In the genomic region with DNA sequence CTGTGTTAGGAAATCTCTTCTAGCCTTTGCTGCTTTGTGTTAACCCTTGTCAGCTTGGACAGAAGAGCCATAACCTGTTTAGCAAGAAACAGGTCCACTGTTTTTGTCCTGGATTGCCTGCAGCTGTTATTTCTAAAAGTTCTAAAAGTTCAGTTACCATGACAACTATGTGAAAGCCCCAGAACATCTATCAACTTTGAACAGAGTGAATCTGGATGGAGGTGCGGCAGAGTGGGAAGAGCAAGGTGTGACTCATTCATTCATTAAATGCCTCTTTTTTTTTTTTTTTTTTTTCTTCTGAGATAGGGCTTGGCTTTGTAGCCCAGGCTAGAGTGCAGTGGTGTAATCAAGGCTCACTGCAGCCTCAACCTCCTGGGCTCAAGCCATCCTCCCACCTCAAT, we compare ENCODE assay signal across 13 cellular contexts. TPM values are rescaled to one million over a fixed set of nuclear protein-coding genes. Genes with fewer than 3 reads are reported as not detected.
DNase-seq lines count a peak whose midpoint lies in the region; ATAC-seq, FAIRE-seq and TF ChIP-seq lines count a peak whose summit lies in the region.
"Had no signal": no experiment of that assay in that cellular context is flagged by ENCODE, and none has a peak within 500 bp of the region (broad histone marks: within the 10 kb centered on the region; RNA-seq: fewer than 3 reads in every experiment).

No MANE protein-coding gene starts in this region.

- H3K9ac ChIP-seq in HepG2 (ENCODE audit: insufficient read depth, low read depth, low read length) = no peak overlapping the region
- no peak overlapping the region for H3K9ac ChIP-seq in adipocyte (ENCODE audit: low read length)
- no peak overlapping the region for H3K9ac ChIP-seq in H9 (ENCODE audit: extremely low read depth, insufficient read length, low read length)
- H3K9ac ChIP-seq: parathyroid adenoma had no signal

- CTCF ChIA-PET in HepG2 (lab: Yijun Ruan, JAX; ENCODE audit: low intra/inter-chr PET ratio, low total read pairs) = no interaction called here

- intact Hi-C loops in HepG2 (cut with micrococcal nuclease; ENCODE audit: unreplicated experiment) = no loop called here
- intact Hi-C loops in right lobe of liver (cut with DNase I) = no loop called here

- TF ChIP-seq EP300 in HepG2 (IDR thresholded peaks at IDR 0.05; ENCODE audit: low read depth in 2 of 2, low read length in 2 of 2) (no peak), HepG2 (CRISPR knock-in tag; IDR thresholded peaks at IDR 0.05; ENCODE audit: borderline replicate concordance) (no peak)

- no peak overlapping the region for H3K4me3 Mint-ChIP-seq in H9
- H3K4me3 Mint-ChIP-seq: activated T-cell treated with anti-CD3 and anti-CD28 coated beads, Interleukin-2, amount 50 U/mL, for 72 hours had no signal

- H3K27ac ChIP-seq in HepG2 (ENCODE audit: extremely low read length, insufficient read depth, low read length) = peak overlapping the region; percentile 48
- no peak overlapping the region for H3K27ac ChIP-seq in right lobe of liver
- no peak overlapping the region for H3K27ac ChIP-seq in H9 (ENCODE audit: insufficient read length, low read depth, low read length)
- H3K27ac ChIP-seq: esophagus muscularis mucosa, parathyroid adenoma, SK-N-MC had no signal

- peak; percentile 41 for DNase-seq in HepG2 (ENCODE audit: low spot score)
- DNase-seq in right lobe of liver = no peak
- peak; percentile 14 for DNase-seq in adipocyte (ENCODE audit: low read depth)
- peak; percentile 66 for DNase-seq in kidney epithelial cell (ENCODE audit: low read depth)
- peak; percentile 76 for DNase-seq in urothelium cell line (ENCODE audit: low spot score)
- DNase-seq in CD1c-positive myeloid dendritic cell (ENCODE audit: extremely low spot score) = no peak
- no peak for DNase-seq in H9
- DNase-seq in NCI-H510A treated with DMSO at 0.1 percent for 48 hours (lab: John Stamatoyannopoulos, UW) = no peak
- DNase-seq: activated T-cell treated with anti-CD3 and anti-CD28 coated beads, Interleukin-2, amount 50 U/mL, for 72 hours; NCI-H69 had no signal

- H2BK20ac ChIP-seq in H9 (ENCODE audit: low read depth, low read length, poor library complexity, severe bottlenecking) = no peak overlapping the region

- FAIRE-seq in HepG2 (lab: Jason Lieb, UNC) = no peak
- no peak for FAIRE-seq in urothelium cell line (lab: Jason Lieb, UNC)

- TF ChIP-seq POLR2A in HepG2 (IDR thresholded peaks at IDR 0.05; ENCODE audit: insufficient read depth in 1 of 2, low read depth in 2 of 2, low read length in 2 of 2) = no peak
- no peak for TF ChIP-seq POLR2A in right lobe of liver (IDR thresholded peaks at IDR 0.05)

- peaks cover 34% of the 10 kb centered on the region for H3K4me1 ChIP-seq in HepG2 (ENCODE audit: insufficient read depth, low read length)
- no peaks in the 10 kb centered on the region for H3K4me1 ChIP-seq in right lobe of liver
- H3K4me1 ChIP-seq in adipocyte (ENCODE audit: control insufficient read depth, insufficient read depth, low read length) = no peaks in the 10 kb centered on the region
- 0 out of 2 replicates have a peak, but pooled peaks cover 4% of the 10 kb centered on the region for H3K4me1 ChIP-seq in H9 (ENCODE audit: insufficient read depth, low read length)
- H3K4me1 ChIP-seq: esophagus muscularis mucosa, parathyroid adenoma had no signal

- BruUV-seq in HepG2 (replicated peaks; lab: Mats Ljungman, UMichigan) = no TSS peak

- in situ Hi-C loops in HepG2 (cut with HindIII; ENCODE audit: extremely low pct_ligation_motif_present, low pct_unique_long_range_greater_than_20kb) = no loop called here

- no peak for TF ChIP-seq RAD21 in HepG2 (CRISPR knock-in tag; IDR thresholded peaks at IDR 0.05)

- no peak overlapping the region for H3K18ac ChIP-seq in H9 (ENCODE audit: insufficient read length, low read depth, low read length)

- no peak overlapping the region for H2BK5ac ChIP-seq in H9 (ENCODE audit: insufficient read length, low read length)

- no peak overlapping the region for H3K14ac ChIP-seq in H9 (ENCODE audit: insufficient read depth, low read length)

- no peak overlapping the region for H4K8ac ChIP-seq in H9 (replicated peaks; ENCODE audit: insufficient read length, low read depth, low read length)

- H4K20me1 ChIP-seq in HepG2 (ENCODE audit: insufficient read depth, low read length) = no peaks in the 10 kb centered on the region
- no peaks in the 10 kb centered on the region for H4K20me1 ChIP-seq in H9 (ENCODE audit: control insufficient read depth, insufficient read depth, insufficient read length)

- H3K4me1 Mint-ChIP-seq in H9 = peaks cover 6% of the 10 kb centered on the region in 2 experiments

- H4K5ac ChIP-seq in H9 (ENCODE audit: insufficient read length, low read depth, low read length) = no peak overlapping the region

- H3K27me3 ChIP-seq in HepG2 (ENCODE audit: control insufficient read depth in 1 of 2, insufficient read depth in 2 of 2, low read length in 2 of 2) (no peaks in the 10 kb centered on the region), right lobe of liver (no peaks in the 10 kb centered on the region), adipocyte (replicated peaks; ENCODE audit: control insufficient read depth, insufficient read depth, low read length) (no peaks in the 10 kb centered on the region), kidney epithelial cell (ENCODE audit: control insufficient read depth, insufficient read depth, low read length) (no peaks in the 10 kb centered on the region), H9 (ENCODE audit: insufficient read depth, low read length) (no peaks in the 10 kb centered on the region)
- H3K27me3 ChIP-seq: esophagus muscularis mucosa had no signal

- no peak overlapping the region for H3K56ac ChIP-seq in H9 (ENCODE audit: insufficient read length, low read depth, low read length)

- H3K4me3 ChIP-seq in HepG2 (replicated peaks in 1 of 3; ENCODE audit: insufficient read depth in 1 of 3, low read depth in 2 of 3, low read length in 3 of 3) (no peak overlapping the region), right lobe of liver (no peak overlapping the region), adipocyte (ENCODE audit: low read length) (no peak overlapping the region), kidney epithelial cell (ENCODE audit: low read depth, low read length) (no peak overlapping the region)
- H3K4me3 ChIP-seq: esophagus muscularis mucosa, SK-N-MC had no signal

- H2AK5ac ChIP-seq in H9 (ENCODE audit: insufficient read length, low read length) = no peak overlapping the region

- TF ChIP-seq CTCF in HepG2 (CRISPR knock-in tag; IDR thresholded peaks at IDR 0.05) (no peak), right lobe of liver (IDR thresholded peaks at IDR 0.05) (no peak), kidney epithelial cell (IDR thresholded peaks at IDR 0.05; ENCODE audit: insufficient read depth, low read length, poor library complexity, severe bottlenecking) (no peak), H9 (conservative IDR thresholded peaks at IDR 0.05) (no peak)

- POLR2A ChIA-PET in HepG2 (lab: Yijun Ruan, JAX) = interaction anchor here (0.7 to 3.4 kb wide), 5 partner anchors 9 to 50 kb away, joined by 3 to 50 read pairs (median 3); a partner anchor contains a TSS

- no peak overlapping the region for H3K23ac ChIP-seq in H9 (ENCODE audit: insufficient read length, low read depth, low read length)

- H4K91ac ChIP-seq in H9 (ENCODE audit: insufficient read length, low read depth, low read length) = no peak overlapping the region

- H3K9me3 ChIP-seq in HepG2 (ENCODE audit: low read length) = no peaks in the 10 kb centered on the region
- H3K9me3 ChIP-seq in right lobe of liver = no peaks in the 10 kb centered on the region
- no peaks in the 10 kb centered on the region for H3K9me3 ChIP-seq in adipocyte (ENCODE audit: control insufficient read depth, low read length)
- no peaks in the 10 kb centered on the region for H3K9me3 ChIP-seq in H9 (ENCODE audit: control insufficient read depth, low read depth, low read length)
- H3K9me3 ChIP-seq: esophagus muscularis mucosa had no signal

- H2BK120ac ChIP-seq in H9 (ENCODE audit: low read depth, low read length, poor library complexity, severe bottlenecking) = no peak overlapping the region

- H3K27ac Mint-ChIP-seq in H9 = no peak overlapping the region; a peak in 1 of 7 replicates
- H3K27ac Mint-ChIP-seq: activated T-cell treated with anti-CD3 and anti-CD28 coated beads, Interleukin-2, amount 50 U/mL, for 72 hours had no signal

- H3K27me3 Mint-ChIP-seq in H9 (ENCODE audit: low read depth) = no peaks in the 10 kb centered on the region

- H2BK12ac ChIP-seq in H9 (ENCODE audit: insufficient read length, low read depth, low read length) = no peak overlapping the region

- peaks cover 0 to 3% of the 10 kb centered on the region in 2 experiments; a peak in 1 of 5 replicates for H3K9me3 Mint-ChIP-seq in H9

- no peak overlapping the region for H2BK15ac ChIP-seq in H9 (ENCODE audit: low read depth, low read length)

- no peaks in the 10 kb centered on the region for H3K79me2 ChIP-seq in HepG2 (ENCODE audit: insufficient read depth, low read length)
- no peaks in the 10 kb centered on the region for H3K79me2 ChIP-seq in H9 (ENCODE audit: insufficient read depth, low read length)
- H3K79me2 ChIP-seq: parathyroid adenoma had no signal

- no peaks in the 10 kb centered on the region for H3K79me1 ChIP-seq in H9 (ENCODE audit: insufficient read depth, low read depth, low read length, poor library complexity, severe bottlenecking)

- H3K36me3 ChIP-seq in HepG2 (replicated peaks in 1 of 2; ENCODE audit: control insufficient read depth in 1 of 2, insufficient read depth in 2 of 2, low read length in 2 of 2) (no peaks in the 10 kb centered on the region), right lobe of liver (no peaks in the 10 kb centered on the region), adipocyte (ENCODE audit: control insufficient read depth, insufficient read depth, low read length, severe bottlenecking) (no peaks in the 10 kb centered on the region), kidney epithelial cell (ENCODE audit: control insufficient read depth, insufficient read depth, low read length) (no peaks in the 10 kb centered on the region)
- H3K36me3 ChIP-seq: esophagus muscularis mucosa had no signal

- ATAC-seq in HepG2 (peak; percentile 68), right lobe of liver (no peak)
- ATAC-seq: activated T-cell treated with anti-CD3 and anti-CD28 coated beads, Interleukin-2, amount 50 U/mL, for 72 hours had no signal

- H3K23me2 ChIP-seq in H9 (ENCODE audit: insufficient read length, low read depth, low read length, poor library complexity, severe bottlenecking) = no peaks in the 10 kb centered on the region

- H3K4ac ChIP-seq in H9 (ENCODE audit: low read depth, low read length) = no peak overlapping the region

- H3T11ph ChIP-seq in H9 (ENCODE audit: low read length) = no peak overlapping the region

- H3K4me2 ChIP-seq in HepG2 (ENCODE audit: low read depth, low read length) (peak overlapping the region; percentile 56), H9 (ENCODE audit: insufficient read depth, insufficient read length, low read length) (no peak overlapping the region)

- 0% methylated on average over 1 of the region's 1 CpG for WGBS in HepG2 (ENCODE audit: low lambda C conversion rate)
- 47% methylated on average over 1 of the region's 1 CpG for WGBS in right lobe of liver (ENCODE audit: insufficient coverage, low coverage, low lambda C conversion rate, missing lambda C conversion rate)
- WGBS in H9 (ENCODE audit: extremely low coverage, insufficient read length, low lambda C conversion rate) = no CpG with 5 or more reads among the region's 1 CpG

- H2AFZ ChIP-seq in HepG2 (ENCODE audit: low read length) (no peak overlapping the region), H9 (ENCODE audit: low read length) (no peak overlapping the region)
- H2AFZ ChIP-seq: parathyroid adenoma had no signal

- no peaks in the 10 kb centered on the region for H3K36me3 Mint-ChIP-seq in H9 (ENCODE audit: insufficient read depth in 1 of 3, low read depth in 3 of 3)

RNA-seq across cellular contexts. Expression of a gene that starts 50.5 kb away (rescaled TPM):
- total RNA-seq in HepG2 (2016; rRNA removed; fragmentation: Illumina TruSeq; extraction: Trizol) = 84.9 and 111 TPM in 2 replicates
- 28.8 and 30.5 TPM in 2 replicates for total RNA-seq in HepG2 (2016; cell fraction: cytosol; rRNA removed; fragmentation: Illumina TruSeq; extraction: Trizol; ENCODE audit: low read depth)
- total RNA-seq in HepG2 (2016; cell fraction: insoluble cytoplasmic fraction; rRNA removed; fragmentation: Illumina TruSeq; extraction: Trizol) = 85.7 and 124 TPM in 2 replicates
- total RNA-seq in HepG2 (2016; cell fraction: membrane; rRNA removed; fragmentation: Illumina TruSeq; extraction: Trizol) = 31.2 and 31.8 TPM in 2 replicates
- total RNA-seq in HepG2 (2016; cell fraction: nucleus; rRNA removed; fragmentation: Illumina TruSeq; extraction: Trizol) = 34.2 and 34.9 TPM in 2 replicates
- 71.3 and 90.2 TPM in 2 replicates for polyA plus RNA-seq in HepG2 (2011; rRNA removed)
- 57.8 and 70.1 TPM in 2 replicates for polyA plus RNA-seq in HepG2 (2011; cell fraction: cytosol; rRNA removed)
- 20.8 and 24.2 TPM in 2 replicates for polyA plus RNA-seq in HepG2 (2011; cell fraction: nucleus; rRNA removed)
- 53.7 and 69.9 TPM in 2 replicates for polyA plus RNA-seq in HepG2 (2012)
- polyA plus RNA-seq in HepG2 (2016; cell fraction: cytosol; fragmentation: Illumina TruSeq; extraction: Trizol; ENCODE audit: low read depth) = 20.8 and 22.7 TPM in 2 replicates
- polyA plus RNA-seq in HepG2 (2016; cell fraction: insoluble cytoplasmic fraction; fragmentation: Illumina TruSeq; extraction: Trizol; ENCODE audit: low read depth) = 97.4 and 107 TPM in 2 replicates
- polyA plus RNA-seq in HepG2 (2016; cell fraction: membrane; fragmentation: Illumina TruSeq; extraction: Trizol; ENCODE audit: low read depth) = 23.8 and 25.0 TPM in 2 replicates
- 56.1 and 56.3 TPM in 2 replicates for polyA plus RNA-seq in HepG2 (2016; cell fraction: nucleus; fragmentation: Illumina TruSeq; extraction: Trizol; ENCODE audit: insufficient read depth, low read depth)
- polyA minus RNA-seq in HepG2 (2011; rRNA and poly(A)+ RNA removed; ENCODE audit: low replicate concordance) = 15.9 and 16.0 TPM in 2 replicates
- 8.1 and 9.1 TPM in 2 replicates for polyA minus RNA-seq in HepG2 (2011; cell fraction: cytosol; rRNA and poly(A)+ RNA removed)
- 16.2 and 23.4 TPM in 2 replicates for polyA minus RNA-seq in HepG2 (2011; cell fraction: nucleus; rRNA and poly(A)+ RNA removed)
- 10 to 100 TPM; 14.2 to 24.3 (median 17.4) TPM for total RNA-seq in right lobe of liver
- 47.8 and 51.0 TPM in 2 replicates for total RNA-seq in kidney epithelial cell
- total RNA-seq in H9 (2021) = 79.1 and 85.6 TPM in 2 replicates

Comparison
In these comparisons a context has a peak if more than half of its experiments do, and no peak if none do; other contexts are left out.
1. DNase-seq: peak in HepG2 (single experiment), adipocyte (single experiment), kidney epithelial cell (single experiment) and urothelium cell line (single experiment); none in right lobe of liver (0 of 3), CD1c-positive myeloid dendritic cell (single experiment), H9 (single experiment) and NCI-H510A treated with DMSO at 0.1 percent for 48 hours (single experiment).